27 cellular contexts compared by ENCODE assay signal in genomic region chr7:156944876-156945275, GRCh38.
"Had no signal": no experiment of that assay in that cellular context is flagged by ENCODE, and none has a peak within 500 bp of the region (broad histone marks: within the 10 kb centered on the region; RNA-seq: fewer than 3 reads in every experiment).

No MANE protein-coding gene starts in this region.

- H3K4me3 Mint-ChIP-seq: effector memory CD8-positive, alpha-beta T cell had no signal

- H3K4me1 ChIP-seq: left lung, pancreas, right lobe of liver had no signal

- H3K4me3 ChIP-seq: esophagus squamous epithelium, heart right ventricle, left lung, pancreas, right lobe of liver, stomach, thyroid gland, vagina had no signal

- H3K36me3 ChIP-seq: esophagus squamous epithelium, heart right ventricle, left lung, pancreas, right lobe of liver, stomach, thyroid gland, vagina had no signal

- H3K27me3 ChIP-seq: pancreas, right lobe of liver, thyroid gland, vagina had no signal

- H3K9me3 ChIP-seq: esophagus squamous epithelium, heart right ventricle, pancreas, right lobe of liver, stomach, thyroid gland, vagina had no signal

- H3K27ac Mint-ChIP-seq: effector memory CD8-positive, alpha-beta T cell; nephron; progenitor cell of endocrine pancreas had no signal

- H3K27ac ChIP-seq: esophagus squamous epithelium, heart right ventricle, left lung, right lobe of liver, stomach, thyroid gland, vagina had no signal

- H3K4me1 Mint-ChIP-seq: nephron had no signal

- ATAC-seq: effector memory CD8-positive, alpha-beta T cell; heart right ventricle; left cardiac atrium; left lung; naive thymus-derived CD4-positive, alpha-beta T cell; pancreas; right lobe of liver had no signal

- FAIRE-seq: endometrium, pancreas, small intestine had no signal

- DNase-seq: cortex of kidney; effector memory CD8-positive, alpha-beta T cell; erythroblast; esophagus squamous epithelium; foreskin melanocyte; glutamatergic neuron; heart right ventricle; hippocampal formation; left cardiac atrium; left lung; mesendoderm; midbrain; naive thymus-derived CD4-positive, alpha-beta T cell; occipital lobe; pancreas; right lobe of liver; small intestine; stimulated activated CD4-positive, alpha-beta T cell treated with anti-CD3 and anti-CD28 coated beads, Interleukin-15, amount 100 ng/mL, for 24 hours; stimulated activated CD4-positive, alpha-beta T cell treated with anti-CD3 and anti-CD28 coated beads, Interleukin-2, amount 100 ng/mL, for 48 hours; stimulated activated naive CD4-positive, alpha-beta T cell treated with Interleukin-2 at 50 U/mL for 16 hours; stomach; thyroid gland; trophoblast cell had no signal
